ENCODE assay signal across 8 cellular contexts in the genomic region with DNA sequence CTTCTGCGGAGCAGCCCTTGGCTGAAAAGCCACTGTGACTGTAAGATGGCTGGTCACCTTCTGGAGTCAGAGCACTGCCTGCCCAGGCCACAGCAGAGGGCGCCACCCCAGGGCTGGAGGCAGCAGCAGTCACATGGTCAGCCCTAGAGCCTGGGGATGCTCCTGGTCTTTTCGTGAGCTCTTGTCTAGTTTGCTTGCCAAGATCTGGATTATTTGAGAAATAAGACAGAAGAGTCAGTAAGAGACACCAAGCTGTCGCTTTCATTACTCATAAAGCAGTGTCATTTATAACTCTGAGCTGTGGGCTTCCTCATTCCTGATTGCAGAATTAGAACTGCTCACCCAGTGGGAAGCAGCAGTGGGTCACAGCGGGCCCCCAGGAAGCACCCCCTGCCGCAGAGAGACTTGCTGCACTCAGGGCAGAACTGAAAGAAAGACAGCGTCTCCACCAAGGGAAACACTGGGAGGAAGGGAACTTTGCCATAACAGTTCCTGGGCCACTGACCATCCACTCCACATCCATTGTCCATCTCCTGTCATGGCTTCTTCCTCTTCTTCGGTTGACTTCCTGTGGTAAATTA. TPM values are rescaled to one million over a fixed set of nuclear protein-coding genes. Genes with fewer than 3 reads are reported as not detected.
DNase-seq lines count a peak whose midpoint lies in the region; FAIRE-seq and TF ChIP-seq lines count a peak whose summit lies in the region.

No MANE protein-coding gene starts in this region.

- H2AFZ ChIP-seq in OCI-LY1 (ENCODE audit: low read length), result no peak overlapping the region
- H2AFZ ChIP-seq in astrocyte (ENCODE audit: low read depth, low read length), result no peak overlapping the region

- TF ChIP-seq CTCF in OCI-LY1 (IDR thresholded peaks at IDR 0.05; ENCODE audit: low read length), result peak; percentile 55
- peak; percentile 7 for TF ChIP-seq CTCF in astrocyte (IDR thresholded peaks at IDR 0.05; ENCODE audit: insufficient read depth, low read depth, low read length)

- H3K36me3 Mint-ChIP-seq in astrocyte (ENCODE audit: low read depth, unreplicated experiment), result peaks cover 18% of the 10 kb centered on the region

- H3K27ac Mint-ChIP-seq in astrocyte (ENCODE audit: unreplicated experiment), result peak overlapping the region; percentile 5

- H3K4me2 ChIP-seq in OCI-LY1 (ENCODE audit: low read length), result no peak overlapping the region
- H3K4me2 ChIP-seq in astrocyte (ENCODE audit: low read length), result no peak overlapping the region

- H3K36me3 ChIP-seq in OCI-LY1 (ENCODE audit: insufficient read depth, low read length) (peaks cover 55% of the 10 kb centered on the region), astrocyte (ENCODE audit: insufficient read depth, low read length) (peaks cover 4% of the 10 kb centered on the region)

- H3K27me3 ChIP-seq in OCI-LY1 (ENCODE audit: insufficient read depth, low read length), result no peaks in the 10 kb centered on the region
- H3K27me3 ChIP-seq in astrocyte (ENCODE audit: insufficient read depth, low read length), result no peaks in the 10 kb centered on the region

- H3K9me3 Mint-ChIP-seq in astrocyte (ENCODE audit: unreplicated experiment), result no peaks in the 10 kb centered on the region

- H4K20me1 ChIP-seq in OCI-LY1 (ENCODE audit: insufficient read depth, low read length), result no peaks in the 10 kb centered on the region
- peaks cover 49% of the 10 kb centered on the region for H4K20me1 ChIP-seq in astrocyte (ENCODE audit: insufficient read depth, low read length)

- H3K4me1 Mint-ChIP-seq in astrocyte (ENCODE audit: low read depth, unreplicated experiment), result peaks cover 13% of the 10 kb centered on the region

- H3K4me1 ChIP-seq in OCI-LY1 (ENCODE audit: insufficient read depth, low read length, severe bottlenecking) (peaks cover 25% of the 10 kb centered on the region), astrocyte (ENCODE audit: insufficient read depth, low read length) (peaks cover 2% of the 10 kb centered on the region)

- FAIRE-seq in astrocyte (lab: Jason Lieb, UNC), result no peak

- DNase-seq in activated effector memory CD4-positive, alpha-beta T cell treated with anti-CD3 and anti-CD28 coated beads, Interleukin-2, amount 50 U/mL, for 16 hours, result peak; percentile 65
- DNase-seq in activated effector memory CD4-positive, alpha-beta T cell treated with Interleukin-2 at 50 U/mL for 16 hours, result no peak
- no peak for DNase-seq in astrocyte (ENCODE audit: low read depth)
- DNase-seq in iPS DF 19.7 (ENCODE audit: low read depth, low spot score), result peak; percentile 23
- DNase-seq in stimulated activated CD8-positive, alpha-beta memory T cell treated with anti-CD3 and anti-CD28 coated beads, Interleukin-2, amount 100 ng/mL, for 48 hours (ENCODE audit: low read depth in 2 of 2), result peak; percentile 9 to 10
- DNase-seq in middle frontal gyrus (ENCODE audit: extremely low spot score, low spot score), result no peak
- DNase-seq in NCI-H1694 (lab: John Stamatoyannopoulos, UW), result no peak

- H3K27ac ChIP-seq in OCI-LY1 (ENCODE audit: low read depth, low read length, poor library complexity, severe bottlenecking) (peak overlapping the region; percentile 34), astrocyte (ENCODE audit: low read depth, low read length) (no peak overlapping the region)

- H3K27me3 Mint-ChIP-seq in astrocyte (ENCODE audit: low read depth, unreplicated experiment), result no peaks in the 10 kb centered on the region

- H3F3A ChIP-seq in OCI-LY1 (ENCODE audit: insufficient read depth, low read length), result no peaks in the 10 kb centered on the region

- H3K9me2 ChIP-seq in OCI-LY1 (ENCODE audit: low read depth, low read length), result no peaks in the 10 kb centered on the region

- H3K9me3 ChIP-seq in OCI-LY1 (ENCODE audit: low read length) (no peaks in the 10 kb centered on the region), astrocyte (ENCODE audit: insufficient read depth, low read depth, low read length) (no peaks in the 10 kb centered on the region)

- H3K79me2 ChIP-seq in OCI-LY1 (ENCODE audit: insufficient read depth, low read length), result no peaks in the 10 kb centered on the region
- peaks cover 20% of the 10 kb centered on the region for H3K79me2 ChIP-seq in astrocyte (ENCODE audit: insufficient read depth, low read length)

- H3K9ac ChIP-seq in OCI-LY1 (ENCODE audit: low read length), result no peak overlapping the region
- H3K9ac ChIP-seq in astrocyte (ENCODE audit: low read length), result no peak overlapping the region

- H3K4me3 ChIP-seq in OCI-LY1 (ENCODE audit: low read depth, low read length, poor library complexity, severe bottlenecking) (no peak overlapping the region), astrocyte (ENCODE audit: insufficient read depth, low read depth, low read length) (no peak overlapping the region)

- H3K4me3 Mint-ChIP-seq in astrocyte (ENCODE audit: unreplicated experiment), result no peak overlapping the region

RNA-seq across cellular contexts. Expression of a gene that starts 56.7 kb away (rescaled TPM):
- 47.9 and 48.3 TPM in 2 replicates for total RNA-seq in astrocyte

Comparison
In these comparisons a context has a peak if more than half of its experiments do, and no peak if none do; other contexts are left out.
1. DNase-seq: peak in activated effector memory CD4-positive, alpha-beta T cell treated with anti-CD3 and anti-CD28 coated beads, Interleukin-2, amount 50 U/mL, for 16 hours (single experiment), iPS DF 19.7 (single experiment) and stimulated activated CD8-positive, alpha-beta memory T cell treated with anti-CD3 and anti-CD28 coated beads, Interleukin-2, amount 100 ng/mL, for 48 hours (2 of 2); none in activated effector memory CD4-positive, alpha-beta T cell treated with Interleukin-2 at 50 U/mL for 16 hours (single experiment), astrocyte (single experiment), middle frontal gyrus (single experiment) and NCI-H1694 (single experiment).